Comparison of ENCODE assay signal across 1 cellular context in the genomic region with DNA sequence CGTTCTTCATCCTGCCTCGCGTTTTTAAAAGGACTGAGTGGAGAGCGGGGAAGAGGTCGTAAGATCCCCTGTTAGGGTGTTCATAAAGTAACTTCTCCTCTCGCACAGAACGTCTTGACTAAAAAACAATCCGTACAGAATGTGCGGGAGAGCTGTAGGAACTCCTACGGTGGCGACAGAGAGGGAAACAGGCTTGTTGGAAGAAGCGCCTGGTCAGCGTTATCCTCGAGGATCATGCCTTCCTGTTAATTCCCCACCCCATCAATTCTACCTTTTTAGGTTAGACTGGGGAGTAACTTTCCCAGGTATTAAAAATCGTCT.
TF ChIP-seq lines count a peak whose summit lies in the region.

No MANE protein-coding gene starts in this region.

TF ChIP-seq in GM12878, 131 proteins besides CTCF, POLR2A, EP300 and RAD21:
- 0 out of 4 replicates have a peak, but pooled peaks of 1 of the 2 experiments have one; percentile 24 for TF ChIP-seq IKZF2 (IDR thresholded peaks at IDR 0.05)
- TF ChIP-seq MLLT1 (IDR thresholded peaks at IDR 0.05): no peak
- TF ChIP-seq TCF12 (IDR thresholded peaks at IDR 0.05; ENCODE audit: low read depth, low read length): no peak
- no peak for TF ChIP-seq KAT2A (conservative IDR thresholded peaks at IDR 0.05; ENCODE audit: control insufficient read depth, low read depth, low read length)
- TF ChIP-seq, protein P1, sequence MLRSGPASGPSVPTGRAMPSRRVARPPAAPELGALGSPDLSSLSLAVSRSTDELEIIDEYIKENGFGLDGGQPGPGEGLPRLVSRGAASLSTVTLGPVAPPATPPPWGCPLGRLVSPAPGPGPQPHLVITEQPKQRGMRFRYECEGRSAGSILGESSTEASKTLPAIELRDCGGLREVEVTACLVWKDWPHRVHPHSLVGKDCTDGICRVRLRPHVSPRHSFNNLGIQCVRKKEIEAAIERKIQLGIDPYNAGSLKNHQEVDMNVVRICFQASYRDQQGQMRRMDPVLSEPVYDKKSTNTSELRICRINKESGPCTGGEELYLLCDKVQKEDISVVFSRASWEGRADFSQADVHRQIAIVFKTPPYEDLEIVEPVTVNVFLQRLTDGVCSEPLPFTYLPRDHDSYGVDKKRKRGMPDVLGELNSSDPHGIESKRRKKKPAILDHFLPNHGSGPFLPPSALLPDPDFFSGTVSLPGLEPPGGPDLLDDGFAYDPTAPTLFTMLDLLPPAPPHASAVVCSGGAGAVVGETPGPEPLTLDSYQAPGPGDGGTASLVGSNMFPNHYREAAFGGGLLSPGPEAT (IDR thresholded peaks at IDR 0.05; ENCODE audit: low read depth): no peak
- no peak for TF ChIP-seq PKNOX1 (IDR thresholded peaks at IDR 0.05)
- TF ChIP-seq PRDM15 (CRISPR knock-in tag; IDR thresholded peaks at IDR 0.05): no peak
- TF ChIP-seq EED (IDR thresholded peaks at IDR 0.05; ENCODE audit: low read depth): peak; percentile 40
- TF ChIP-seq, protein P2, sequence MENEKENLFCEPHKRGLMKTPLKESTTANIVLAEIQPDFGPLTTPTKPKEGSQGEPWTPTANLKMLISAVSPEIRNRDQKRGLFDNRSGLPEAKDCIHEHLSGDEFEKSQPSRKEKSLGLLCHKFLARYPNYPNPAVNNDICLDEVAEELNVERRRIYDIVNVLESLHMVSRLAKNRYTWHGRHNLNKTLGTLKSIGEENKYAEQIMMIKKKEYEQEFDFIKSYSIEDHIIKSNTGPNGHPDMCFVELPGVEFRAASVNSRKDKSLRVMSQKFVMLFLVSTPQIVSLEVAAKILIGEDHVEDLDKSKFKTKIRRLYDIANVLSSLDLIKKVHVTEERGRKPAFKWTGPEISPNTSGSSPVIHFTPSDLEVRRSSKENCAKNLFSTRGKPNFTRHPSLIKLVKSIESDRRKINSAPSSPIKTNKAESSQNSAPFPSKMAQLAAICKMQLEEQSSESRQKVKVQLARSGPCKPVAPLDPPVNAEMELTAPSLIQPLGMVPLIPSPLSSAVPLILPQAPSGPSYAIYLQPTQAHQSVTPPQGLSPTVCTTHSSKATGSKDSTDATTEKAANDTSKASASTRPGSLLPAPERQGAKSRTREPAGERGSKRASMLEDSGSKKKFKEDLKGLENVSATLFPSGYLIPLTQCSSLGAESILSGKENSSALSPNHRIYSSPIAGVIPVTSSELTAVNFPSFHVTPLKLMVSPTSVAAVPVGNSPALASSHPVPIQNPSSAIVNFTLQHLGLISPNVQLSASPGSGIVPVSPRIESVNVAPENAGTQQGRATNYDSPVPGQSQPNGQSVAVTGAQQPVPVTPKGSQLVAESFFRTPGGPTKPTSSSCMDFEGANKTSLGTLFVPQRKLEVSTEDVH (IDR thresholded peaks at IDR 0.05; ENCODE audit: low read depth, partially characterized antibody): no peak
- TF ChIP-seq SMC3 (IDR thresholded peaks at IDR 0.05; ENCODE audit: borderline replicate concordance, low read length): no peak
- TF ChIP-seq, protein P3, sequence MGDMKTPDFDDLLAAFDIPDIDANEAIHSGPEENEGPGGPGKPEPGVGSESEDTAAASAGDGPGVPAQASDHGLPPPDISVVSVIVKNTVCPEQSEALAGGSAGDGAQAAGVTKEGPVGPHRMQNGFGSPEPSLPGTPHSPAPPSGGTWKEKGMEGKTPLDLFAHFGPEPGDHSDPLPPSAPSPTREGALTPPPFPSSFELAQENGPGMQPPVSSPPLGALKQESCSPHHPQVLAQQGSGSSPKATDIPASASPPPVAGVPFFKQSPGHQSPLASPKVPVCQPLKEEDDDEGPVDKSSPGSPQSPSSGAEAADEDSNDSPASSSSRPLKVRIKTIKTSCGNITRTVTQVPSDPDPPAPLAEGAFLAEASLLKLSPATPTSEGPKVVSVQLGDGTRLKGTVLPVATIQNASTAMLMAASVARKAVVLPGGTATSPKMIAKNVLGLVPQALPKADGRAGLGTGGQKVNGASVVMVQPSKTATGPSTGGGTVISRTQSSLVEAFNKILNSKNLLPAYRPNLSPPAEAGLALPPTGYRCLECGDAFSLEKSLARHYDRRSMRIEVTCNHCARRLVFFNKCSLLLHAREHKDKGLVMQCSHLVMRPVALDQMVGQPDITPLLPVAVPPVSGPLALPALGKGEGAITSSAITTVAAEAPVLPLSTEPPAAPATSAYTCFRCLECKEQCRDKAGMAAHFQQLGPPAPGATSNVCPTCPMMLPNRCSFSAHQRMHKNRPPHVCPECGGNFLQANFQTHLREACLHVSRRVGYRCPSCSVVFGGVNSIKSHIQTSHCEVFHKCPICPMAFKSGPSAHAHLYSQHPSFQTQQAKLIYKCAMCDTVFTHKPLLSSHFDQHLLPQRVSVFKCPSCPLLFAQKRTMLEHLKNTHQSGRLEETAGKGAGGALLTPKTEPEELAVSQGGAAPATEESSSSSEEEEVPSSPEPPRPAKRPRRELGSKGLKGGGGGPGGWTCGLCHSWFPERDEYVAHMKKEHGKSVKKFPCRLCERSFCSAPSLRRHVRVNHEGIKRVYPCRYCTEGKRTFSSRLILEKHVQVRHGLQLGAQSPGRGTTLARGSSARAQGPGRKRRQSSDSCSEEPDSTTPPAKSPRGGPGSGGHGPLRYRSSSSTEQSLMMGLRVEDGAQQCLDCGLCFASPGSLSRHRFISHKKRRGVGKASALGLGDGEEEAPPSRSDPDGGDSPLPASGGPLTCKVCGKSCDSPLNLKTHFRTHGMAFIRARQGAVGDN (IDR thresholded peaks at IDR 0.05): no peak
- no peak for TF ChIP-seq STAT1 (conservative IDR thresholded peaks at IDR 0.05)
- TF ChIP-seq MYC (IDR thresholded peaks at IDR 0.05; ENCODE audit: insufficient read depth, insufficient read length, insufficient replicate concordance, low read length, severe bottlenecking): peak; percentile 11
- TF ChIP-seq RFX5 (IDR thresholded peaks at IDR 0.05; ENCODE audit: low read depth, low read length): no peak
- TF ChIP-seq BRCA1 (IDR thresholded peaks at IDR 0.05; ENCODE audit: low read depth, low read length): no peak
- TF ChIP-seq ZBTB11 (CRISPR knock-in tag; IDR thresholded peaks at IDR 0.05): no peak
